In the genomic region with DNA sequence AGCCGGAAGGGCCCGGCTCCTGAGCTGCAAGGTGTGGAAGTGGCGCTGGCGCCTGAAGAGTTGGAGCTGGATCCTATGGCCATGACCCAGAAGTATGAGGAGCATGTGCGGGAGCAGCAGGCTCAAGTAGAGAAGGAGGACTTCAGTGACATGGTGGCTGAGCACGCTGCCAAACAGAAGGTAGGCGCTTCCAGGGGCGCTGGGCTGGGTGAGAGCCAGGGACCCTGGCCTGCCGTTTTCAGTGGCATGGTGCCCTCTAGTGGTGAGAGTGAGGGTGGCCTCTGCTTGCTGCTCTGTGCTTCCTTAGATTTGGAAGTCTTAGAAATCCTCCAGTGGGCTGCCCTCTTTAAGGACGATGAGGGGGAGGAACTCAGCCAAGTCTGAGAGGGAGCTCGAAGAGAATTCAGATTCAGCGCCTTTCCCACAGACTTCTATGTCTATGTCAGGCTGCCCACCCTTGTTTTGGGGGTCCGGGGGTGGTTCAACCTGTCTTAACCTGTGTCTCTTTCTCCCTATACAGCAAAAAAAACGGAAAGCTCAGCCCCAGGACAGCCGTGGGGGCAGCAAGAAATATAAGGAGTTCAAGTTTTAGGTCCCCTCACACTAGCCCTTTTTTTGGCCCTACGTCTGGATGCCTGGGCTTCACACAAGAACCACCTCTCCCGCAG, we compare ENCODE assay signal across 8 cellular contexts. TPM values are rescaled to one million over a fixed set of nuclear protein-coding genes. Genes with fewer than 3 reads are reported as not detected.
DNase-seq lines count a peak whose midpoint lies in the region; ATAC-seq and TF ChIP-seq lines count a peak whose summit lies in the region.

No MANE protein-coding gene starts in this region.

- ATAC-seq in GM18870 (IDR thresholded peaks at IDR 0.05; ENCODE audit: unreplicated experiment) = no peak

- peak overlapping the region; percentile 82 for H3K4me2 ChIP-seq in Karpas-422 (ENCODE audit: low read depth, low read length, poor library complexity, severe bottlenecking)
- no peak overlapping the region for H3K4me2 ChIP-seq in SK-N-SH
- H3K4me2 ChIP-seq in trophoblast cell (ENCODE audit: low read length) = no peak overlapping the region

- peak; percentile 76 for TF ChIP-seq RAD21 in SK-N-SH (IDR thresholded peaks at IDR 0.05; ENCODE audit: low read length)

- H3K36me3 ChIP-seq in Karpas-422 (ENCODE audit: insufficient read depth, low read length) (peaks cover 45% of the 10 kb centered on the region), SK-N-SH (replicated peaks in 1 of 2; ENCODE audit: control insufficient read depth in 1 of 2, insufficient read depth in 2 of 2, low read length in 1 of 2) (peaks cover 55 to 58% of the 10 kb centered on the region in 2 experiments), trophoblast cell (ENCODE audit: control insufficient read depth in 1 of 2, insufficient read depth in 2 of 2, low read length in 2 of 2) (peaks cover 37 to 52% of the 10 kb centered on the region in 2 experiments)

- H3K27ac ChIP-seq in Karpas-422 (ENCODE audit: low read length) = peak overlapping the region; percentile 89
- peak overlapping the region; percentile 86 to 94 for H3K27ac ChIP-seq in SK-N-SH (ENCODE audit: low read depth in 2 of 2, low read length in 1 of 2)
- H3K27ac ChIP-seq in trophoblast cell (ENCODE audit: low read depth, low read length) = peak overlapping the region; percentile 87

- peaks cover 52% of the 10 kb centered on the region for H3K4me1 ChIP-seq in Karpas-422 (ENCODE audit: low read length)
- peaks cover 20 to 30% of the 10 kb centered on the region in 2 experiments; a peak in 3 of 4 replicates for H3K4me1 ChIP-seq in SK-N-SH (ENCODE audit: control insufficient read depth in 1 of 2, insufficient read depth in 2 of 2, low read depth in 1 of 2, low read length in 1 of 2)
- H3K4me1 ChIP-seq in trophoblast cell (ENCODE audit: control insufficient read depth in 1 of 2, insufficient read depth in 2 of 2, low read length in 2 of 2) = peaks cover 4 to 6% of the 10 kb centered on the region in 2 experiments

- H3K27me3 Mint-ChIP-seq in activated naive CD4-positive, alpha-beta T cell treated with anti-CD3 and anti-CD28 coated beads, Interleukin-2, amount 50 U/mL, for 24 hours = no peaks in the 10 kb centered on the region
- no peaks in the 10 kb centered on the region for H3K27me3 Mint-ChIP-seq in type B pancreatic cell

- H3K9ac ChIP-seq in Karpas-422 (ENCODE audit: low read length) (peak overlapping the region; percentile 75), SK-N-SH (no peak overlapping the region), trophoblast cell (ENCODE audit: low read length) (no peak overlapping the region)

- CTCF ChIA-PET in SK-N-SH (lab: Yijun Ruan, JAX) = interaction anchor here (0.7 to 8.2 kb wide), 39 partner anchors 8 to 1325 kb away, joined by 3 to 101 read pairs (median 5); a partner anchor contains a TSS

- H3K18ac ChIP-seq in trophoblast cell (ENCODE audit: low read length) = peak overlapping the region; percentile 26

- TF ChIP-seq CTCF in SK-N-SH (IDR thresholded peaks at IDR 0.05) = peak; percentile 92
- peak; percentile 93 for TF ChIP-seq CTCF in type B pancreatic cell (conservative IDR thresholded peaks at IDR 0.05)

- H4K91ac ChIP-seq in trophoblast cell (ENCODE audit: low read depth, low read length) = no peak overlapping the region

- H3K27ac Mint-ChIP-seq in activated naive CD4-positive, alpha-beta T cell treated with anti-CD3 and anti-CD28 coated beads, Interleukin-2, amount 50 U/mL, for 24 hours = peak overlapping the region; percentile 89
- H3K27ac Mint-ChIP-seq in type B pancreatic cell = peak overlapping the region; percentile 97

- H3K4me3 Mint-ChIP-seq in activated naive CD4-positive, alpha-beta T cell treated with anti-CD3 and anti-CD28 coated beads, Interleukin-2, amount 50 U/mL, for 24 hours = peak overlapping the region; percentile 52
- H3K4me3 Mint-ChIP-seq in type B pancreatic cell = peak overlapping the region; percentile 94

- H3K23ac ChIP-seq in trophoblast cell (ENCODE audit: low read length) = no peak overlapping the region

- peaks cover 68% of the 10 kb centered on the region for H3K4me1 Mint-ChIP-seq in activated naive CD4-positive, alpha-beta T cell treated with anti-CD3 and anti-CD28 coated beads, Interleukin-2, amount 50 U/mL, for 24 hours
- H3K4me1 Mint-ChIP-seq in type B pancreatic cell (ENCODE audit: unreplicated experiment) = peaks cover 36% of the 10 kb centered on the region

- no peak overlapping the region for H2AK5ac ChIP-seq in trophoblast cell (ENCODE audit: low read length)

- DNase-seq in DMS 273 treated with DMSO at 0.1 percent for 48 hours (lab: John Stamatoyannopoulos, UW) (peak; percentile 3), Karpas-422 (peak; percentile 89), SK-N-SH (peak; percentile 86), germinal center (ENCODE audit: low spot score) (peak; percentile 81), trophoblast cell (peak; percentile 75 to 93), type B pancreatic cell (ENCODE audit: extremely low spot score, unreplicated experiment) (peak; percentile 84)

- POLR2A ChIA-PET in SK-N-SH (lab: Yijun Ruan, JAX) = no interaction called here

- H3K4me3 ChIP-seq in Karpas-422 (ENCODE audit: low read length) (peak overlapping the region; percentile 75), SK-N-SH (ENCODE audit: low read depth in 2 of 2, low read length in 1 of 2) (peak overlapping the region in 1 of 2 experiments; percentile 19; a peak in 1 of 4 replicates), trophoblast cell (ENCODE audit: low read depth, low read length) (no peak overlapping the region)

- H3K9me3 Mint-ChIP-seq in activated naive CD4-positive, alpha-beta T cell treated with anti-CD3 and anti-CD28 coated beads, Interleukin-2, amount 50 U/mL, for 24 hours = no peaks in the 10 kb centered on the region
- no peaks in the 10 kb centered on the region for H3K9me3 Mint-ChIP-seq in type B pancreatic cell

- H2BK5ac ChIP-seq in trophoblast cell (ENCODE audit: low read depth, low read length, poor library complexity) = no peak overlapping the region

- H3K27me3 ChIP-seq in Karpas-422 (ENCODE audit: low read length) = no peaks in the 10 kb centered on the region
- H3K27me3 ChIP-seq in SK-N-SH (ENCODE audit: insufficient read depth) = no peaks in the 10 kb centered on the region
- no peaks in the 10 kb centered on the region for H3K27me3 ChIP-seq in trophoblast cell (ENCODE audit: insufficient read depth, low read length)

- H3K9me2 ChIP-seq in Karpas-422 (replicated peaks; ENCODE audit: insufficient read depth, low read length) (no peaks in the 10 kb centered on the region), SK-N-SH (no peaks in the 10 kb centered on the region)

- no peak overlapping the region for H2BK120ac ChIP-seq in trophoblast cell (ENCODE audit: insufficient read depth, low read length, poor library complexity)

- H3K14ac ChIP-seq in trophoblast cell (ENCODE audit: low read length) = no peak overlapping the region

- peaks cover 20% of the 10 kb centered on the region for H3K79me1 ChIP-seq in trophoblast cell (ENCODE audit: low read length)

- peaks cover 27% of the 10 kb centered on the region for H3K36me3 Mint-ChIP-seq in activated naive CD4-positive, alpha-beta T cell treated with anti-CD3 and anti-CD28 coated beads, Interleukin-2, amount 50 U/mL, for 24 hours
- H3K36me3 Mint-ChIP-seq in type B pancreatic cell = peaks cover 44% of the 10 kb centered on the region

- H3K79me2 ChIP-seq in Karpas-422 (ENCODE audit: low read length) = peaks cover 53% of the 10 kb centered on the region
- H3K79me2 ChIP-seq in SK-N-SH (ENCODE audit: insufficient read depth) = peaks cover 60% of the 10 kb centered on the region
- peaks cover 10% of the 10 kb centered on the region for H3K79me2 ChIP-seq in trophoblast cell (ENCODE audit: control insufficient read depth, insufficient read depth, low read length, poor library complexity)

- no peak overlapping the region for H4K8ac ChIP-seq in trophoblast cell (ENCODE audit: low read depth, low read length)

- H3F3A ChIP-seq in SK-N-SH (replicated peaks; ENCODE audit: insufficient read depth) = peaks cover 62% of the 10 kb centered on the region

- no peaks in the 10 kb centered on the region for H4K20me1 ChIP-seq in Karpas-422 (ENCODE audit: insufficient read depth, low read depth, low read length)
- peaks cover 25% of the 10 kb centered on the region for H4K20me1 ChIP-seq in SK-N-SH (ENCODE audit: insufficient read depth)

- H2BK12ac ChIP-seq in trophoblast cell (ENCODE audit: low read length) = no peak overlapping the region

- no peak overlapping the region for H4K12ac ChIP-seq in trophoblast cell (ENCODE audit: low read depth, low read length)

- TF ChIP-seq EP300 in SK-N-SH (IDR thresholded peaks at IDR 0.05; ENCODE audit: borderline replicate concordance in 1 of 2, low read depth in 1 of 2, low read length in 1 of 2) = no peak

- H3K9me3 ChIP-seq in Karpas-422 (ENCODE audit: low read length) (no peaks in the 10 kb centered on the region), SK-N-SH (no peaks in the 10 kb centered on the region), trophoblast cell (ENCODE audit: insufficient read depth, low read depth, low read length) (no peaks in the 10 kb centered on the region)

- H2AFZ ChIP-seq in Karpas-422 (ENCODE audit: low read length) (no peak overlapping the region), SK-N-SH (ENCODE audit: low read depth) (no peak overlapping the region), trophoblast cell (ENCODE audit: insufficient read depth, low read length, poor library complexity) (no peak overlapping the region)

- 58% methylated on average over 15 of the region's 17 CpGs for WGBS in SK-N-SH (ENCODE audit: low lambda C conversion rate)
- WGBS in trophoblast cell (ENCODE audit: extremely low coverage, insufficient coverage, insufficient read length) = no CpG with 5 or more reads among the region's 17 CpGs

- no peak overlapping the region for H3K4ac ChIP-seq in trophoblast cell (ENCODE audit: low read depth, low read length)

RNA-seq across cellular contexts. Expression of a gene that starts 1.8 kb away (rescaled TPM):
- total RNA-seq in Karpas-422 (2014; rRNA removed; shearing (Covaris generic); ENCODE audit: low replicate concordance) = 60.5 and 81.1 TPM in 2 replicates
- polyA plus RNA-seq in SK-N-SH (2012; rRNA removed) = 24.8 and 37.3 TPM in 2 replicates
- 22.0 and 34.4 TPM in 2 replicates for polyA plus RNA-seq in SK-N-SH (2012; cell fraction: cytosol; rRNA removed)
- polyA plus RNA-seq in SK-N-SH (2012; cell fraction: nucleus; rRNA removed) = 63.3 and 63.4 TPM in 2 replicates
- 63.7 and 65.0 TPM in 2 replicates for polyA plus RNA-seq in trophoblast cell (2013)
- 44.1 and 49.9 TPM in 2 replicates for total RNA-seq in type B pancreatic cell (ENCODE audit: low replicate concordance)

RNA-seq across cellular contexts. Expression of a gene that starts 16.1 kb away (rescaled TPM):
- 89.0 and 166 TPM in 2 replicates for total RNA-seq in Karpas-422 (2014; rRNA removed; shearing (Covaris generic); ENCODE audit: low replicate concordance)
- 90.9 and 128 TPM in 2 replicates for polyA plus RNA-seq in SK-N-SH (2012; rRNA removed)
- 118 and 127 TPM in 2 replicates for polyA plus RNA-seq in SK-N-SH (2012; cell fraction: cytosol; rRNA removed)
- 148 and 167 TPM in 2 replicates for polyA plus RNA-seq in SK-N-SH (2012; cell fraction: nucleus; rRNA removed)
- polyA plus RNA-seq in trophoblast cell (2013) = 157 and 158 TPM in 2 replicates
- total RNA-seq in type B pancreatic cell (ENCODE audit: low replicate concordance) = 192 and 210 TPM in 2 replicates

RNA-seq across cellular contexts. Expression of a gene that starts 19.3 kb away (rescaled TPM):
- not detected in 2 replicates for total RNA-seq in Karpas-422 (2014; rRNA removed; shearing (Covaris generic); ENCODE audit: low replicate concordance)
- polyA plus RNA-seq in SK-N-SH (2012; rRNA removed) = 1.9 and 3.2 TPM in 2 replicates
- 1.7 and 3.4 TPM in 2 replicates for polyA plus RNA-seq in SK-N-SH (2012; cell fraction: cytosol; rRNA removed)
- 4.0 and 7.2 TPM in 2 replicates for polyA plus RNA-seq in SK-N-SH (2012; cell fraction: nucleus; rRNA removed)
- polyA plus RNA-seq in trophoblast cell (2013) = 0.12 TPM in 2 replicates
- 3.7 TPM in 1 of 2 replicates, not detected in the other for total RNA-seq in type B pancreatic cell (ENCODE audit: low replicate concordance)

RNA-seq across cellular contexts. Expression of a gene that starts 42.0 kb away (rescaled TPM):
- total RNA-seq in Karpas-422 (2014; rRNA removed; shearing (Covaris generic); ENCODE audit: low replicate concordance) = not detected in 2 replicates
- 1.9 and 2.2 TPM in 2 replicates for polyA plus RNA-seq in SK-N-SH (2012; rRNA removed)
- polyA plus RNA-seq in SK-N-SH (2012; cell fraction: cytosol; rRNA removed) = 1.5 and 2.3 TPM in 2 replicates
- polyA plus RNA-seq in SK-N-SH (2012; cell fraction: nucleus; rRNA removed) = 1.2 and 1.5 TPM in 2 replicates
- 0.04 TPM in 1 of 2 replicates, not detected in the other for polyA plus RNA-seq in trophoblast cell (2013)
- total RNA-seq in type B pancreatic cell (ENCODE audit: low replicate concordance) = not detected in 2 replicates

RNA-seq across cellular contexts. Expression of a gene that starts 56.5 kb away (rescaled TPM):
- total RNA-seq in Karpas-422 (2014; rRNA removed; shearing (Covaris generic); ENCODE audit: low replicate concordance) = not detected in 2 replicates
- 0.60 and 0.90 TPM in 2 replicates for polyA plus RNA-seq in SK-N-SH (2012; rRNA removed)
- 0.24 and 0.52 TPM in 2 replicates for polyA plus RNA-seq in SK-N-SH (2012; cell fraction: cytosol; rRNA removed)
- 0.28 and 0.71 TPM in 2 replicates for polyA plus RNA-seq in SK-N-SH (2012; cell fraction: nucleus; rRNA removed)
- polyA plus RNA-seq in trophoblast cell (2013) = 15.1 and 18.1 TPM in 2 replicates
- 5.7 TPM in 1 of 2 replicates, not detected in the other for total RNA-seq in type B pancreatic cell (ENCODE audit: low replicate concordance)

Comparison
In these comparisons a context has a peak if more than half of its experiments do, and no peak if none do; other contexts are left out.
1. DNase-seq: peak in every context shown above with its lines; median percentile 89 in Karpas-422; 86 in SK-N-SH; 84 in trophoblast cell; 84 in type B pancreatic cell; 81 in germinal center; 3 in DMS 273 treated with DMSO at 0.1 percent for 48 hours.